ENCODE assay signal across 25 cellular contexts in genomic region chr16:88580371-88580770, GRCh38. TPM values are rescaled to one million over a fixed set of nuclear protein-coding genes. Genes with fewer than 3 reads are reported as not detected.
"Had no signal": no experiment of that assay in that cellular context is flagged by ENCODE, and none has a peak within 500 bp of the region (broad histone marks: within the 10 kb centered on the region; RNA-seq: fewer than 3 reads in every experiment).

No MANE protein-coding gene starts in this region.

- H3K27me3 Mint-ChIP-seq: naive thymus-derived CD4-positive, alpha-beta T cell had no signal

- H3K27me3 ChIP-seq: esophagus muscularis mucosa, gastrocnemius medialis, heart right ventricle, sigmoid colon, upper lobe of left lung, vagina had no signal

- H3K4me3 Mint-ChIP-seq: nephron progenitor cell had no signal

- H3K4me3 ChIP-seq: esophagus muscularis mucosa, gastrocnemius medialis, heart right ventricle, prostate gland, sigmoid colon, skin epidermis, upper lobe of left lung, vagina had no signal

- H3K4me1 Mint-ChIP-seq: nephron progenitor cell had no signal

- H3K9me3 ChIP-seq: esophagus muscularis mucosa, gastrocnemius medialis, heart right ventricle, prostate gland, sigmoid colon, upper lobe of left lung, vagina had no signal

- H3K27ac ChIP-seq: epithelial cell of prostate, esophagus muscularis mucosa, gastrocnemius medialis, heart right ventricle, parathyroid adenoma, prostate gland, sigmoid colon, skin epidermis, upper lobe of left lung, vagina had no signal

- DNase-seq: cortex of kidney; effector memory CD4-positive, alpha-beta T cell; gastrocnemius medialis; heart right ventricle; hypothalamus; kidney glomerular epithelial cell; naive thymus-derived CD4-positive, alpha-beta T cell; nephron progenitor cell; sigmoid colon; stimulated activated CD4-positive, alpha-beta T cell treated with anti-CD3 and anti-CD28 coated beads, Interleukin-2, amount 100 ng/mL, for 24 hours; stimulated activated CD4-positive, alpha-beta T cell treated with anti-CD3 and anti-CD28 coated beads, Interleukin-4, amount 100 ng/mL, for 4 hours; stimulated activated naive CD4-positive, alpha-beta T cell; upper lobe of left lung had no signal

- H3K4me1 ChIP-seq: gastrocnemius medialis, heart right ventricle, parathyroid adenoma, prostate gland, sigmoid colon, vagina had no signal

- H3K9me3 Mint-ChIP-seq: nephron progenitor cell had no signal

- ATAC-seq: gastrocnemius medialis; heart right ventricle; naive thymus-derived CD4-positive, alpha-beta T cell had no signal

RNA-seq across cellular contexts. Expression of gene IL17C, which starts 58.0 kb away (rescaled TPM):
- total RNA-seq: esophagus muscularis mucosa, fibroblast of villous mesenchyme, gastrocnemius medialis, heart right ventricle, liver, lung microvascular endothelial cell, mesenteric fat pad, omental fat pad, renal cortical epithelial cell, sigmoid colon, vagina had no signal
- polyA plus RNA-seq: heart right ventricle; liver; naive thymus-derived CD4-positive, alpha-beta T cell had no signal
